Comparison of ENCODE assay signal across 1 cellular context in the genomic region with DNA sequence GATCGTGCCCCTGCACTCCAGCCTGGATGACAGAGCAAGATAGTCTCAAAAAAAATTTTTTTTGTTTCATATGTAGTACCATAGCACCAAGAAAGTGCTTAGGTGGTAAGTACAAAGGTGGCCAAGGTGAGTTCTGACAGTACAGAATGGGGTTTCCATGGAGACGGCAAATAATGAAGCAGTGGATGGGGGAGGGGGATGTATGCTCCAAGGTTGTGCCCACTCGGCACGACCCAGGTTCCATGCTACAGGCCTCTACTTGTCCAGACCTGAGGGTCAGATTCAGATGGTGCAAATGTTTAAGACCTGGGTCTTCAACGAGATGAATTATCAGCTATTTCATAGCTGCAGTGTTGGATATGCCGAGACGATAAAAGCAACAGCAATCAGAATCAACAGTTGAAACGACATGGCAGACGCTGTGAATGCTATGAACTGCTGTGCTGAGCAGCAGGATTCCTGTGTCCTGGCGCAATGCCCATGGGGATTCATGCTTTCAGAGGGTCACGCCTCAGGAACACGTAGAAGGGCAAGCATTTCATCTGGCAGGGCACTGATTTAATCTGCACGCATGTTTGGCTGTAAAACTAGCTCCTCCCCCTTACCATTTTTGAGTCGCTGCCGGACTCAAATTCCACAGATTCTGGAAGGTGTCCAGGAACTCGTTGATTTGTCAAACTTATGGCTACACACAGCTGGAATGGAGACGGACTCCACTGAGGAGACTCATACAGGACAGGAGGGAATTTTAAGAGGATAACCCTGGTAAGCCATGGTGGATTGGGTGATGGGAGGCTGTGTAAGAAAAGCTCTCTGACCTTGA.
TF ChIP-seq lines count a peak whose summit lies in the region.

No MANE protein-coding gene starts in this region.

TF ChIP-seq in SK-N-SH, 30 proteins besides CTCF, POLR2A, EP300 and RAD21 (continued from another document):
- TF ChIP-seq, protein P1, sequence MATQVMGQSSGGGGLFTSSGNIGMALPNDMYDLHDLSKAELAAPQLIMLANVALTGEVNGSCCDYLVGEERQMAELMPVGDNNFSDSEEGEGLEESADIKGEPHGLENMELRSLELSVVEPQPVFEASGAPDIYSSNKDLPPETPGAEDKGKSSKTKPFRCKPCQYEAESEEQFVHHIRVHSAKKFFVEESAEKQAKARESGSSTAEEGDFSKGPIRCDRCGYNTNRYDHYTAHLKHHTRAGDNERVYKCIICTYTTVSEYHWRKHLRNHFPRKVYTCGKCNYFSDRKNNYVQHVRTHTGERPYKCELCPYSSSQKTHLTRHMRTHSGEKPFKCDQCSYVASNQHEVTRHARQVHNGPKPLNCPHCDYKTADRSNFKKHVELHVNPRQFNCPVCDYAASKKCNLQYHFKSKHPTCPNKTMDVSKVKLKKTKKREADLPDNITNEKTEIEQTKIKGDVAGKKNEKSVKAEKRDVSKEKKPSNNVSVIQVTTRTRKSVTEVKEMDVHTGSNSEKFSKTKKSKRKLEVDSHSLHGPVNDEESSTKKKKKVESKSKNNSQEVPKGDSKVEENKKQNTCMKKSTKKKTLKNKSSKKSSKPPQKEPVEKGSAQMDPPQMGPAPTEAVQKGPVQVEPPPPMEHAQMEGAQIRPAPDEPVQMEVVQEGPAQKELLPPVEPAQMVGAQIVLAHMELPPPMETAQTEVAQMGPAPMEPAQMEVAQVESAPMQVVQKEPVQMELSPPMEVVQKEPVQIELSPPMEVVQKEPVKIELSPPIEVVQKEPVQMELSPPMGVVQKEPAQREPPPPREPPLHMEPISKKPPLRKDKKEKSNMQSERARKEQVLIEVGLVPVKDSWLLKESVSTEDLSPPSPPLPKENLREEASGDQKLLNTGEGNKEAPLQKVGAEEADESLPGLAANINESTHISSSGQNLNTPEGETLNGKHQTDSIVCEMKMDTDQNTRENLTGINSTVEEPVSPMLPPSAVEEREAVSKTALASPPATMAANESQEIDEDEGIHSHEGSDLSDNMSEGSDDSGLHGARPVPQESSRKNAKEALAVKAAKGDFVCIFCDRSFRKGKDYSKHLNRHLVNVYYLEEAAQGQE (IDR thresholded peaks at IDR 0.05; ENCODE audit: low read depth, low read length) = no peak
- peak; percentile 66 for TF ChIP-seq GATA2 (CRISPR knock-in tag; IDR thresholded peaks at IDR 0.05)
- no peak for TF ChIP-seq EZH2phosphoT487 (IDR thresholded peaks at IDR 0.05; ENCODE audit: borderline replicate concordance, low read depth)
- peak; percentile 34; the same call in 1 of the 2 replicates for TF ChIP-seq FOXJ3 (CRISPR knock-in tag; IDR thresholded peaks at IDR 0.05)
- TF ChIP-seq NFIC (IDR thresholded peaks at IDR 0.05; ENCODE audit: borderline replicate concordance) = peak; percentile 96
- no peak for TF ChIP-seq FOXM1 (IDR thresholded peaks at IDR 0.05; ENCODE audit: low read depth)
- TF ChIP-seq, protein P2, sequence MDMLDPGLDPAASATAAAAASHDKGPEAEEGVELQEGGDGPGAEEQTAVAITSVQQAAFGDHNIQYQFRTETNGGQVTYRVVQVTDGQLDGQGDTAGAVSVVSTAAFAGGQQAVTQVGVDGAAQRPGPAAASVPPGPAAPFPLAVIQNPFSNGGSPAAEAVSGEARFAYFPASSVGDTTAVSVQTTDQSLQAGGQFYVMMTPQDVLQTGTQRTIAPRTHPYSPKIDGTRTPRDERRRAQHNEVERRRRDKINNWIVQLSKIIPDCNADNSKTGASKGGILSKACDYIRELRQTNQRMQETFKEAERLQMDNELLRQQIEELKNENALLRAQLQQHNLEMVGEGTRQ (IDR thresholded peaks at IDR 0.05; ENCODE audit: borderline replicate concordance, low read depth, low read length) = no peak
- no peak; the same call in 1 of the 2 replicates for TF ChIP-seq SIN3A (IDR thresholded peaks at IDR 0.05; ENCODE audit: borderline replicate concordance, low read depth, low read length)
- peak; percentile 64; the same call in 1 of the 2 replicates for TF ChIP-seq FOSL2 (IDR thresholded peaks at IDR 0.05; ENCODE audit: borderline replicate concordance, low read depth)
- TF ChIP-seq RCOR1 (IDR thresholded peaks at IDR 0.05; ENCODE audit: low read length) = peak; percentile 80
- TF ChIP-seq CHD2 (IDR thresholded peaks at IDR 0.05; ENCODE audit: low read length, partially characterized antibody) = peak; percentile 65
- TF ChIP-seq, protein P3, sequence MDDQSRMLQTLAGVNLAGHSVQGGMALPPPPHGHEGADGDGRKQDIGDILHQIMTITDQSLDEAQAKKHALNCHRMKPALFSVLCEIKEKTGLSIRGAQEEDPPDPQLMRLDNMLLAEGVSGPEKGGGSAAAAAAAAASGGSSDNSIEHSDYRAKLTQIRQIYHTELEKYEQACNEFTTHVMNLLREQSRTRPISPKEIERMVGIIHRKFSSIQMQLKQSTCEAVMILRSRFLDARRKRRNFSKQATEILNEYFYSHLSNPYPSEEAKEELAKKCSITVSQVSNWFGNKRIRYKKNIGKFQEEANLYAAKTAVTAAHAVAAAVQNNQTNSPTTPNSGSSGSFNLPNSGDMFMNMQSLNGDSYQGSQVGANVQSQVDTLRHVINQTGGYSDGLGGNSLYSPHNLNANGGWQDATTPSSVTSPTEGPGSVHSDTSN (IDR thresholded peaks at IDR 0.05) = peak; percentile 76
- TF ChIP-seq, protein P4, sequence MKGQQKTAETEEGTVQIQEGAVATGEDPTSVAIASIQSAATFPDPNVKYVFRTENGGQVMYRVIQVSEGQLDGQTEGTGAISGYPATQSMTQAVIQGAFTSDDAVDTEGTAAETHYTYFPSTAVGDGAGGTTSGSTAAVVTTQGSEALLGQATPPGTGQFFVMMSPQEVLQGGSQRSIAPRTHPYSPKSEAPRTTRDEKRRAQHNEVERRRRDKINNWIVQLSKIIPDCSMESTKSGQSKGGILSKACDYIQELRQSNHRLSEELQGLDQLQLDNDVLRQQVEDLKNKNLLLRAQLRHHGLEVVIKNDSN (IDR thresholded peaks at IDR 0.05; ENCODE audit: borderline replicate concordance, low read depth) = 0 out of 2 replicates have a peak, but pooled peaks have one; percentile 23
- TF ChIP-seq, protein P5, sequence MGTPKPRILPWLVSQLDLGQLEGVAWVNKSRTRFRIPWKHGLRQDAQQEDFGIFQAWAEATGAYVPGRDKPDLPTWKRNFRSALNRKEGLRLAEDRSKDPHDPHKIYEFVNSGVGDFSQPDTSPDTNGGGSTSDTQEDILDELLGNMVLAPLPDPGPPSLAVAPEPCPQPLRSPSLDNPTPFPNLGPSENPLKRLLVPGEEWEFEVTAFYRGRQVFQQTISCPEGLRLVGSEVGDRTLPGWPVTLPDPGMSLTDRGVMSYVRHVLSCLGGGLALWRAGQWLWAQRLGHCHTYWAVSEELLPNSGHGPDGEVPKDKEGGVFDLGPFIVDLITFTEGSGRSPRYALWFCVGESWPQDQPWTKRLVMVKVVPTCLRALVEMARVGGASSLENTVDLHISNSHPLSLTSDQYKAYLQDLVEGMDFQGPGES (IDR thresholded peaks at IDR 0.05; ENCODE audit: low read depth, low read length) = no peak
- no peak for TF ChIP-seq GABPA (IDR thresholded peaks at IDR 0.05; ENCODE audit: low read depth)
TF ChIP-seq in SK-N-SH: peak in this region for 18.
